Comparison of ENCODE assay signal across 18 cellular contexts in the genomic region with DNA sequence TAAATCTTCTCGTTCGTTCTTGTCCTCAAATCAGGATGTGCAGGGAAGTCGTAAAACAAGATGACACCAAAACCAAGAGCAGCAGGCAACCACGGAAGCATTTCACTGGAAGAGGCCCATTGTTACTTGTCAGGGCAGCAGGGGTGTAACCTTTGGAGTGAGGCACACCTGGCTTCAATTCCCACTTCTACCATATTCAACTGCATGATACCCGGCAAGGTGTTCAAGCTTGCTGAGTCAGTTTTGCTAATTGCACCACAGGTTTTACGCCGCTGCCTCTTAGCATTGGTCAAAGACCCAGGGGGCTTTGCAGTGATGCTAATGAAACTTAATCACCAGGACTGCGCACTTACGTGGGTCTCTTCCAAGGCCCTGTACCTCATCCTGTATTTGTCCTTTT.
"Had no signal": no experiment of that assay in that cellular context is flagged by ENCODE, and none has a peak within 500 bp of the region (broad histone marks: within the 10 kb centered on the region; RNA-seq: fewer than 3 reads in every experiment).

No MANE protein-coding gene starts in this region.

- H3K9me3 Mint-ChIP-seq: activated naive CD4-positive, alpha-beta T cell treated with anti-CD3 and anti-CD28 coated beads, Interleukin-2, amount 50 U/mL, for 24 hours had no signal

- ATAC-seq: activated CD4-positive, CD25-positive, alpha-beta regulatory T cell treated with anti-CD3 and anti-CD28 coated beads, Interleukin-2, amount 50 U/mL, for 24 hours; body of pancreas; gastrocnemius medialis; heart right ventricle; left cardiac atrium; lower lobe of right lung had no signal

- H3K36me3 ChIP-seq: gastrocnemius medialis, heart right ventricle, lower lobe of right lung, stomach, thoracic aorta, vagina had no signal

- H2AFZ ChIP-seq: parathyroid adenoma had no signal

- H3K4me3 Mint-ChIP-seq: activated naive CD4-positive, alpha-beta T cell treated with anti-CD3 and anti-CD28 coated beads, Interleukin-2, amount 50 U/mL, for 24 hours had no signal

- H3K4me1 Mint-ChIP-seq: activated naive CD4-positive, alpha-beta T cell treated with anti-CD3 and anti-CD28 coated beads, Interleukin-2, amount 50 U/mL, for 24 hours had no signal

- H3K9ac ChIP-seq: parathyroid adenoma had no signal

- H3K4me1 ChIP-seq: body of pancreas, gastrocnemius medialis, heart right ventricle, lower lobe of right lung, parathyroid adenoma, stomach, vagina had no signal

- H3K27ac Mint-ChIP-seq: activated naive CD4-positive, alpha-beta T cell treated with anti-CD3 and anti-CD28 coated beads, Interleukin-2, amount 50 U/mL, for 24 hours had no signal

- H3K36me3 Mint-ChIP-seq: activated naive CD4-positive, alpha-beta T cell treated with anti-CD3 and anti-CD28 coated beads, Interleukin-2, amount 50 U/mL, for 24 hours had no signal

- H3K9me3 ChIP-seq: body of pancreas, gastrocnemius medialis, heart right ventricle, lower lobe of right lung, stomach, thoracic aorta, vagina had no signal

- H3K4me3 ChIP-seq: body of pancreas, coronary artery, gastrocnemius medialis, heart right ventricle, lower lobe of right lung, stomach, thoracic aorta, vagina had no signal

- H3K27me3 ChIP-seq: body of pancreas, vagina had no signal

- DNase-seq: activated effector memory CD4-positive, alpha-beta T cell treated with Interleukin-2 at 50 U/mL for 16 hours; activated T-cell treated with anti-CD3 and anti-CD28 coated beads, Interleukin-2, amount 50 U/mL, for 1 hour; body of pancreas; central memory CD4-positive, alpha-beta T cell; effector CD8-positive, alpha-beta T cell; gastrocnemius medialis; heart right ventricle; left cardiac atrium; lower lobe of right lung; midbrain; stimulated activated CD4-positive, alpha-beta T cell treated with anti-CD3 and anti-CD28 coated beads, Interleukin-4, amount 100 ng/mL, for 4 hours; stomach had no signal

- H3K27ac ChIP-seq: body of pancreas, coronary artery, gastrocnemius medialis, heart right ventricle, lower lobe of right lung, parathyroid adenoma, stomach, thoracic aorta, vagina had no signal

- H3K79me2 ChIP-seq: parathyroid adenoma had no signal
